Comparison of ENCODE assay signal across 18 cellular contexts in the genomic region with DNA sequence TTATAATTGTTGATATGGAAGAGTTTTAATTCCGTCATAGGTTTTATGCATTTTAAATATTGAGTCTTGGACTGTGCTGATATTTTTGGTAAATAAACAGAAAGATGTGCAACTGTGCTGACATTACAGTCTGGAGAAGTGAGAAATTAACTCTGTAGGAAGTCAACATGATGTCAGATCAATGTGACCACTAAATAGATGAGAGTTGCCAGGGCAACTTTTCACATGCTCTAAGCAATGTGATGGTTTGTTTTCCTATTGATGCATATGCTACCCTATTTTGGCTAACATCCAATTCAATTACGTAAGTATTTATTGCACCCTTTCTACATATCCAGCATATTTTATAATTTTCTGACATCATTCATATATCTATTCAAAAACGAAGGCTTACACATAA.
DNase-seq lines count a peak whose midpoint lies in the region; ATAC-seq, FAIRE-seq and TF ChIP-seq lines count a peak whose summit lies in the region.
"Had no signal": no experiment of that assay in that cellular context is flagged by ENCODE, and none has a peak within 500 bp of the region (broad histone marks: within the 10 kb centered on the region; RNA-seq: fewer than 3 reads in every experiment).

No MANE protein-coding gene starts in this region.

- H3K9me3 Mint-ChIP-seq in WTC11 = peaks cover 8% of the 10 kb centered on the region
- peaks cover 12% of the 10 kb centered on the region for H3K9me3 Mint-ChIP-seq in activated T-helper 1 cell treated with anti-CD3 and anti-CD28 coated beads, Interleukin-12 subunit alpha, Interleukin-12 subunit beta, Interleukin-2, Interleukin-4 antibody, amounts not matched to agents 30 ng/mL and 10 ng/mL and 1 ng/mL, durations not matched to agents 14 hours and 24 hours and 36 hours
- H3K9me3 Mint-ChIP-seq: H9 had no signal

- H3K36me3 ChIP-seq in SK-N-MC (ENCODE audit: insufficient read depth, low read length) = no peaks in the 10 kb centered on the region
- H3K36me3 ChIP-seq: Peyer's patch had no signal

- ATAC-seq in WTC11 = no peak

- H3K27me3 Mint-ChIP-seq in WTC11 (ENCODE audit: low read depth) = no peaks in the 10 kb centered on the region
- H3K27me3 Mint-ChIP-seq in activated T-helper 1 cell treated with anti-CD3 and anti-CD28 coated beads, Interleukin-12 subunit alpha, Interleukin-12 subunit beta, Interleukin-2, Interleukin-4 antibody, amounts not matched to agents 30 ng/mL and 10 ng/mL and 1 ng/mL, durations not matched to agents 14 hours and 24 hours and 36 hours (ENCODE audit: insufficient read depth) = no peaks in the 10 kb centered on the region
- H3K27me3 Mint-ChIP-seq: CD4-positive, CD25-positive, alpha-beta regulatory T cell had no signal

- POLR2A ChIA-PET in WTC11 (lab: Charles Lee) = no interaction called here

- CTCF ChIA-PET in WTC11 (lab: Charles Lee) = no interaction called here

- H3K4me3 Mint-ChIP-seq in WTC11 = no peak overlapping the region
- H3K4me3 Mint-ChIP-seq in activated T-helper 1 cell treated with anti-CD3 and anti-CD28 coated beads, Interleukin-12 subunit alpha, Interleukin-12 subunit beta, Interleukin-2, Interleukin-4 antibody, amounts not matched to agents 30 ng/mL and 10 ng/mL and 1 ng/mL, durations not matched to agents 14 hours and 24 hours and 36 hours = no peak overlapping the region
- H3K4me3 Mint-ChIP-seq: CD4-positive, CD25-positive, alpha-beta regulatory T cell; H9 had no signal

- H3K9me3 ChIP-seq in SK-N-MC (ENCODE audit: low read depth, low read length) = no peaks in the 10 kb centered on the region
- H3K9me3 ChIP-seq: Peyer's patch had no signal

- H3K9ac ChIP-seq in SK-N-MC (ENCODE audit: insufficient read length) = no peak overlapping the region
- H3K9ac ChIP-seq: KMS-11 had no signal

- H3K27ac Mint-ChIP-seq in WTC11 = no peak overlapping the region
- H3K27ac Mint-ChIP-seq in activated T-helper 1 cell treated with anti-CD3 and anti-CD28 coated beads, Interleukin-12 subunit alpha, Interleukin-12 subunit beta, Interleukin-2, Interleukin-4 antibody, amounts not matched to agents 30 ng/mL and 10 ng/mL and 1 ng/mL, durations not matched to agents 14 hours and 24 hours and 36 hours = no peak overlapping the region
- H3K27ac Mint-ChIP-seq: CD4-positive, CD25-positive, alpha-beta regulatory T cell; H9 had no signal

- no peak for FAIRE-seq in GM12891 (lab: Jason Lieb, UNC)
- FAIRE-seq: G401.6 had no signal

- H3K36me3 Mint-ChIP-seq in WTC11 = no peaks in the 10 kb centered on the region
- no peaks in the 10 kb centered on the region for H3K36me3 Mint-ChIP-seq in activated T-helper 1 cell treated with anti-CD3 and anti-CD28 coated beads, Interleukin-12 subunit alpha, Interleukin-12 subunit beta, Interleukin-2, Interleukin-4 antibody, amounts not matched to agents 30 ng/mL and 10 ng/mL and 1 ng/mL, durations not matched to agents 14 hours and 24 hours and 36 hours (ENCODE audit: low read depth)
- H3K36me3 Mint-ChIP-seq: CD4-positive, CD25-positive, alpha-beta regulatory T cell had no signal

- intact Hi-C loops in activated T-helper 1 cell treated with anti-CD3 and anti-CD28 coated beads, Interleukin-12 subunit alpha, Interleukin-12 subunit beta, Interleukin-2, Interleukin-4 antibody, amounts not matched to agents 30 ng/mL and 10 ng/mL and 1 ng/mL, durations not matched to agents 14 hours and 24 hours and 36 hours (cut with micrococcal nuclease) = no loop called here

- no peak for TF ChIP-seq POLR2A in GM12891 (IDR thresholded peaks at IDR 0.05; ENCODE audit: low read depth, low read length)

- H3K4me1 Mint-ChIP-seq in WTC11 = peaks cover 3% of the 10 kb centered on the region
- H3K4me1 Mint-ChIP-seq in activated T-helper 1 cell treated with anti-CD3 and anti-CD28 coated beads, Interleukin-12 subunit alpha, Interleukin-12 subunit beta, Interleukin-2, Interleukin-4 antibody, amounts not matched to agents 30 ng/mL and 10 ng/mL and 1 ng/mL, durations not matched to agents 14 hours and 24 hours and 36 hours (ENCODE audit: low read depth) = no peaks in the 10 kb centered on the region
- H3K4me1 Mint-ChIP-seq: CD4-positive, CD25-positive, alpha-beta regulatory T cell; H9 had no signal

- TF ChIP-seq CTCF in WTC11 (IDR thresholded peaks at IDR 0.05) = no peak

- H3K4me3 ChIP-seq in SK-N-MC = no peak overlapping the region
- H3K4me3 ChIP-seq: Peyer's patch had no signal

- no peak overlapping the region for H3K27ac ChIP-seq in SK-N-MC
- H3K27ac ChIP-seq: KMS-11, Peyer's patch had no signal

- peak; percentile 43 for DNase-seq in COR-L47 (lab: John Stamatoyannopoulos, UW)
- no peak for DNase-seq in GM12891 (ENCODE audit: insufficient read length, low spot score)
- peak; percentile 65 for DNase-seq in NCI-H446 treated with DMSO at 0.1 percent for 48 hours (lab: John Stamatoyannopoulos, UW)
- peak; percentile 32 for DNase-seq in SK-N-MC (ENCODE audit: low read depth, low spot score)
- DNase-seq in stimulated activated CD4-positive, alpha-beta T cell treated with anti-CD3 and anti-CD28 coated beads, Interleukin-12 subunit alpha, Interleukin-12 subunit beta, amount 100 ng/mL, for 4 hours = no peak
- DNase-seq in WTC11 (ENCODE audit: low spot score) = no peak
- no peak for DNase-seq in activated T-helper 1 cell treated with anti-CD3 and anti-CD28 coated beads, Interleukin-12 subunit alpha, Interleukin-12 subunit beta, Interleukin-2, Interleukin-4 antibody, amounts not matched to agents 30 ng/mL and 10 ng/mL and 1 ng/mL, durations not matched to agents 14 hours and 24 hours and 36 hours (ENCODE audit: low spot score)
- DNase-seq: CD4-positive, CD25-positive, alpha-beta regulatory T cell; H9; NCI-H1105; NCI-H187; NCI-H2107; NCI-H2227 treated with DMSO at 0.1 percent for 48 hours; NCI-H526; Peyer's patch; T-helper 9 cell had no signal

TF ChIP-seq in GM12891, 5 proteins besides CTCF, POLR2A, EP300 and RAD21:
- no peak for TF ChIP-seq POLR2AphosphoS5 (IDR thresholded peaks at IDR 0.05; ENCODE audit: low read depth, low read length)
- TF ChIP-seq SPI1 (IDR thresholded peaks at IDR 0.05; ENCODE audit: low read depth, low read length) = peak; percentile 40; the same call in 1 of the 2 replicates

TF ChIP-seq in WTC11, 78 proteins besides CTCF, POLR2A, EP300 and RAD21 (continues in another document):
- TF ChIP-seq CBFB (CRISPR knock-in tag; IDR thresholded peaks at IDR 0.05; ENCODE audit: low read depth) (no peak), EMX1 (CRISPR knock-in tag; IDR thresholded peaks at IDR 0.05) (no peak), OVOL2 (CRISPR knock-in tag; IDR thresholded peaks at IDR 0.05; ENCODE audit: borderline replicate concordance) (no peak), NFATC4 (CRISPR knock-in tag; IDR thresholded peaks at IDR 0.05) (no peak)
- TF ChIP-seq, protein P1, sequence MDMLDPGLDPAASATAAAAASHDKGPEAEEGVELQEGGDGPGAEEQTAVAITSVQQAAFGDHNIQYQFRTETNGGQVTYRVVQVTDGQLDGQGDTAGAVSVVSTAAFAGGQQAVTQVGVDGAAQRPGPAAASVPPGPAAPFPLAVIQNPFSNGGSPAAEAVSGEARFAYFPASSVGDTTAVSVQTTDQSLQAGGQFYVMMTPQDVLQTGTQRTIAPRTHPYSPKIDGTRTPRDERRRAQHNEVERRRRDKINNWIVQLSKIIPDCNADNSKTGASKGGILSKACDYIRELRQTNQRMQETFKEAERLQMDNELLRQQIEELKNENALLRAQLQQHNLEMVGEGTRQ (CRISPR knock-in tag; IDR thresholded peaks at IDR 0.05) = no peak
- TF ChIP-seq, protein P2, sequence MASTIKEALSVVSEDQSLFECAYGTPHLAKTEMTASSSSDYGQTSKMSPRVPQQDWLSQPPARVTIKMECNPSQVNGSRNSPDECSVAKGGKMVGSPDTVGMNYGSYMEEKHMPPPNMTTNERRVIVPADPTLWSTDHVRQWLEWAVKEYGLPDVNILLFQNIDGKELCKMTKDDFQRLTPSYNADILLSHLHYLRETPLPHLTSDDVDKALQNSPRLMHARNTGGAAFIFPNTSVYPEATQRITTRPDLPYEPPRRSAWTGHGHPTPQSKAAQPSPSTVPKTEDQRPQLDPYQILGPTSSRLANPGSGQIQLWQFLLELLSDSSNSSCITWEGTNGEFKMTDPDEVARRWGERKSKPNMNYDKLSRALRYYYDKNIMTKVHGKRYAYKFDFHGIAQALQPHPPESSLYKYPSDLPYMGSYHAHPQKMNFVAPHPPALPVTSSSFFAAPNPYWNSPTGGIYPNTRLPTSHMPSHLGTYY (CRISPR knock-in tag; IDR thresholded peaks at IDR 0.05) = no peak
- TF ChIP-seq, protein P3, sequence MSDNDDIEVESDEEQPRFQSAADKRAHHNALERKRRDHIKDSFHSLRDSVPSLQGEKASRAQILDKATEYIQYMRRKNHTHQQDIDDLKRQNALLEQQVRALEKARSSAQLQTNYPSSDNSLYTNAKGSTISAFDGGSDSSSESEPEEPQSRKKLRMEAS (CRISPR knock-in tag; IDR thresholded peaks at IDR 0.05) = no peak
- TF ChIP-seq, protein P4, sequence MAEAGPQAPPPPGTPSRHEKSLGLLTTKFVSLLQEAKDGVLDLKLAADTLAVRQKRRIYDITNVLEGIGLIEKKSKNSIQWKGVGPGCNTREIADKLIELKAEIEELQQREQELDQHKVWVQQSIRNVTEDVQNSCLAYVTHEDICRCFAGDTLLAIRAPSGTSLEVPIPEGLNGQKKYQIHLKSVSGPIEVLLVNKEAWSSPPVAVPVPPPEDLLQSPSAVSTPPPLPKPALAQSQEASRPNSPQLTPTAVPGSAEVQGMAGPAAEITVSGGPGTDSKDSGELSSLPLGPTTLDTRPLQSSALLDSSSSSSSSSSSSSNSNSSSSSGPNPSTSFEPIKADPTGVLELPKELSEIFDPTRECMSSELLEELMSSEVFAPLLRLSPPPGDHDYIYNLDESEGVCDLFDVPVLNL (CRISPR knock-in tag; IDR thresholded peaks at IDR 0.05; ENCODE audit: borderline replicate concordance, low read depth) = no peak
- TF ChIP-seq, protein P5, sequence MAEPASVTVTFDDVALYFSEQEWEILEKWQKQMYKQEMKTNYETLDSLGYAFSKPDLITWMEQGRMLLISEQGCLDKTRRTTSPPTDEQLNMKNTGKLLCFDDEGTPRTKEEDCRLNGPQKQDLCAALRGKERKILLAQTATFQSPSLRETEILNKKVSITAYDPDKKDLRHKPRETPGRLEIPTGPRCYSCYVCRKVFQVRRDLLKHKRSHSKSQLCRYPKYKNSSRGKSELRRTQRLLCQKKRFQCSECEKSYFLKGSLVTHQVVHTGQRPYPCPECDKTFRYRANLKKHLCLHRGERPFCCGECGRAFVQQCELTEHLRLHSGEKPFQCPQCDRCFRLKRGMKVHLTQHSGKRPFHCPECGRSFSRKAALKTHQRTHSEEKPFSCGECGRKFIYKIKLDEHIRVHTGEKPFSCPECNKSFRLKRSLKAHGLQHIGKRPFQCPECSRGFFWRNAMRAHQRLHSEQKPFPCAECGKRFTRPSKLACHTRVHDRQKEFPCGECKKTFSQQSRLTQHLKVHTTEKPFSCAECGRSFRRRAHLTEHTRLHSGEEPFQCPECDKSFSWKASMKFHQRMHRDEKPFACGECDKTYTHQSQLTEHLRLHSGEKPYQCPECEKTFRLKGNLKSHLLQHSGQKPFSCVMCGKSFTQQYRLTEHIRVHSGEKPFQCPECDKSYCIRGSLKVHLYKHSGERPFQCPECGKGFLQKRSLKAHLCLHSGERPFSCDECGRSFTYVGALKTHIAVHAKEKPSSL (CRISPR knock-in tag; conservative IDR thresholded peaks at IDR 0.05) = no peak

Comparison
In these comparisons a context has a peak if more than half of its experiments do, and no peak if none do; other contexts are left out.
1. DNase-seq: peak in COR-L47 (single experiment), NCI-H446 treated with DMSO at 0.1 percent for 48 hours (single experiment) and SK-N-MC (single experiment); none in GM12891 (single experiment), stimulated activated CD4-positive, alpha-beta T cell treated with anti-CD3 and anti-CD28 coated beads, Interleukin-12 subunit alpha, Interleukin-12 subunit beta, amount 100 ng/mL, for 4 hours (single experiment), WTC11 (single experiment) and activated T-helper 1 cell treated with anti-CD3 and anti-CD28 coated beads, Interleukin-12 subunit alpha, Interleukin-12 subunit beta, Interleukin-2, Interleukin-4 antibody, amounts not matched to agents 30 ng/mL and 10 ng/mL and 1 ng/mL, durations not matched to agents 14 hours and 24 hours and 36 hours (single experiment).